In genomic region chr1:40350391-40350790, GRCh38 we compare ENCODE assay signal across 22 cellular contexts. TPM values are rescaled to one million over a fixed set of nuclear protein-coding genes. Genes with fewer than 3 reads are reported as not detected.
"Had no signal": no experiment of that assay in that cellular context is flagged by ENCODE, and none has a peak within 500 bp of the region (broad histone marks: within the 10 kb centered on the region; RNA-seq: fewer than 3 reads in every experiment).

No MANE protein-coding gene starts in this region.

- H3K27me3 ChIP-seq: breast epithelium had no signal

- H3K4me1 ChIP-seq: breast epithelium had no signal

- H3K27me3 Mint-ChIP-seq: activated naive CD4-positive, alpha-beta T cell treated with anti-CD3 and anti-CD28 coated beads, Interleukin-2, amount 50 U/mL, for 24 hours had no signal

- H3K36me3 ChIP-seq: breast epithelium had no signal

- H3K27ac Mint-ChIP-seq: activated CD8-positive, alpha-beta T cell treated with anti-CD3 and anti-CD28 coated beads, Interleukin-2, amount 10 ng/mL, durations not matched to agents 7 days and 5 days; activated naive CD4-positive, alpha-beta T cell treated with anti-CD3 and anti-CD28 coated beads, Interleukin-2, amount 50 U/mL, for 24 hours had no signal

- H3K4me2 ChIP-seq: PC-9 had no signal

- H3K4me3 ChIP-seq: breast epithelium, PC-9 had no signal

- H3K9me3 ChIP-seq: breast epithelium had no signal

- H3K27ac ChIP-seq: breast epithelium, PC-9, VCaP had no signal

- ATAC-seq: activated CD8-positive, alpha-beta T cell treated with anti-CD3 and anti-CD28 coated beads, Interleukin-2, amount 10 ng/mL, durations not matched to agents 7 days and 5 days had no signal

- H3K36me3 Mint-ChIP-seq: activated naive CD4-positive, alpha-beta T cell treated with anti-CD3 and anti-CD28 coated beads, Interleukin-2, amount 50 U/mL, for 24 hours had no signal

- H3K4me3 Mint-ChIP-seq: activated CD8-positive, alpha-beta T cell treated with anti-CD3 and anti-CD28 coated beads, Interleukin-2, amount 10 ng/mL, durations not matched to agents 7 days and 5 days; activated naive CD4-positive, alpha-beta T cell treated with anti-CD3 and anti-CD28 coated beads, Interleukin-2, amount 50 U/mL, for 24 hours had no signal

- H2AFZ ChIP-seq: PC-9 had no signal

- H3K9me3 Mint-ChIP-seq: activated naive CD4-positive, alpha-beta T cell treated with anti-CD3 and anti-CD28 coated beads, Interleukin-2, amount 50 U/mL, for 24 hours had no signal

- DNase-seq: activated CD4-positive, alpha-beta T cell treated with anti-CD3 and anti-CD28 coated beads for 4 hours; activated CD4-positive, alpha-beta T cell treated with anti-CD3 and anti-CD28 coated beads, Interleukin-2, amount 50 U/mL, for 4 hours; activated CD8-positive, alpha-beta memory T cell treated with anti-CD3 and anti-CD28 coated beads, Interleukin-2, amount 50 U/mL, for 48 hours; activated CD8-positive, alpha-beta T cell treated with anti-CD3 and anti-CD28 coated beads, Interleukin-2, amount 10 ng/mL, durations not matched to agents 7 days and 5 days; activated T-cell treated with anti-CD3 and anti-CD28 coated beads, Interleukin-2, amount 50 U/mL, for 1 hour; aorta; central memory CD4-positive, alpha-beta T cell; KBM-7; NCI-H1092; NCI-H1436; NCI-H1694 treated with DMSO at 0.1 percent for 48 hours; NCI-H2029 treated with DMSO at 0.1 percent for 48 hours; NCI-H345; NCI-H510A; NCI-H526 treated with DMSO at 0.1 percent for 48 hours; PC-9; SHP77 treated with DMSO at 0.1 percent for 48 hours; T-helper 2 cell had no signal

RNA-seq across cellular contexts. Expression of gene COL9A2, which starts 33.3 kb away (rescaled TPM):
- total RNA-seq: LHCN-M2 had no signal
